8 cellular contexts compared by ENCODE assay signal in the genomic region with DNA sequence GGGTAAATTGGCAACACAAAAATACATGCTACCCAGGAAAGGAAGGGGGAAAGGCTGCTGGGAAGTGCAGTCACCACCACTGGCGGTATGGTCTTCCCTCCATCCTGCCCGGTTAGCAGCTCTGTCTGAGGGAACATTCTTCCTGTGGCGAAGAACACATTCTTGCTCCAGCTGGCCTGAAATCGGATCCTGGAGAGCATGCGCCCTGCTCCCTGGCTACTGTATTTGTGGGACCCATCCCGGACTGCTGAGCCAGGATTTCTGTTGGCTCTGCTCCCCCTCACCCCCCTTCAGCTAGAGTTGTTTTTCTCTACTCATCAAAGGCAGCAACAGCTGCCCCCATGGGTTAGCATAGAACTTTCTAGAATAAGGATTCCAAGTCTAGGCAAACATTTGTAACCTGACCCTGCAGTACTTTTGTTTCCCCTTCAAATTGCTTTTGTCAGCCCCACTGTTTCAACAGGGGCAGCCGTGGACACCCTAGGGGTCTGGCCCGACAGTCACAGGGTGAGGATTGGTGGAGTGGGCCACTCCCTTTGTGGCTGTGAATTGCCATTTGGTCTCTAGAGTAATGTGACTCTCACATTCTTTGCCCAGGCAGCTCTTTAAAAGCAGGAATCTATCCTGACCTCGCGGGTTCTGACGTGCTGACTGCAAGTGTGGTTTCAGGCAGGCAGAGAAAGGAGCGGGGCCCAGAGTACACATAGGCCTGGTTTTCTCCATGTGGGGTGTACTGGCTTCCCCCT.
DNase-seq lines count a peak whose midpoint lies in the region; ATAC-seq and TF ChIP-seq lines count a peak whose summit lies in the region.

No MANE protein-coding gene starts in this region.

- DNase-seq in CD1c-positive myeloid dendritic cell (ENCODE audit: extremely low spot score) (peak; percentile 35), H7 (peak; percentile 68), PC-9 (no peak), cerebellar cortex (ENCODE audit: low spot score) (peak; percentile 71)
- DNase-seq in stimulated activated naive B cell treated with anti-CD40 and anti-IgM and Interleukin-4, amounts not matched to agents 10 μg/mL and 1 μg/mL and 100 μg/mL, for 72 hours: no peak
- no peak for DNase-seq in stimulated activated CD4-positive, alpha-beta T cell treated with anti-CD3 and anti-CD28 coated beads, Interleukin-4, amount 100 ng/mL, for 1 hour

- H3F3A ChIP-seq in PC-9 (ENCODE audit: insufficient read depth, low read depth): peaks cover 28% of the 10 kb centered on the region

- H3K27ac ChIP-seq in PC-9 (peak overlapping the region; percentile 10), layer of hippocampus (ENCODE audit: low read depth, low read length) (peak overlapping the region; percentile 63)

- no peaks in the 10 kb centered on the region for H3K36me3 Mint-ChIP-seq in stimulated activated naive B cell treated with anti-CD40 and anti-IgM and Interleukin-4, amounts not matched to agents 10 μg/mL and 1 μg/mL and 100 μg/mL, for 72 hours

- peak overlapping the region in 1 of 2 donors; percentile 25 for H3K4me3 Mint-ChIP-seq in stimulated activated naive B cell treated with anti-CD40 and anti-IgM and Interleukin-4, amounts not matched to agents 10 μg/mL and 1 μg/mL and 100 μg/mL, for 72 hours

- H3K4me1 Mint-ChIP-seq in stimulated activated naive B cell treated with anti-CD40 and anti-IgM and Interleukin-4, amounts not matched to agents 10 μg/mL and 1 μg/mL and 100 μg/mL, for 72 hours: peaks cover 44 to 58% of the 10 kb centered on the region in 2 donors

- no peaks in the 10 kb centered on the region for H3K9me3 ChIP-seq in PC-9 (ENCODE audit: insufficient read depth, low read depth)

- intact Hi-C loops in PC-9 (cut with micrococcal nuclease; ENCODE audit: unreplicated experiment): no loop called here

- H2AFZ ChIP-seq in PC-9: no peak overlapping the region

- H3K4me3 ChIP-seq in H7 (ENCODE audit: insufficient read depth, low read depth, low read length) (no peak overlapping the region; the same call in 1 of the 2 replicates), PC-9 (no peak overlapping the region)

- POLR2A ChIA-PET in PC-9 (lab: Charles Lee; ENCODE audit: unreplicated experiment): interaction anchor here (0.5 to 0.6 kb wide), 3 partner anchors 191 to 932 kb away, joined by 3 to 30 read pairs (median 4); no protein-coding TSS in a partner anchor

- peaks cover 61% of the 10 kb centered on the region for H3K4me1 ChIP-seq in PC-9 (replicated peaks; ENCODE audit: insufficient read depth)

- no peaks in the 10 kb centered on the region for H3K9me3 Mint-ChIP-seq in stimulated activated naive B cell treated with anti-CD40 and anti-IgM and Interleukin-4, amounts not matched to agents 10 μg/mL and 1 μg/mL and 100 μg/mL, for 72 hours

- CTCF ChIA-PET in PC-9 (lab: Charles Lee): no interaction called here

- no peak for ATAC-seq in stimulated activated naive B cell treated with anti-CD40 and anti-IgM and Interleukin-4, amounts not matched to agents 10 μg/mL and 1 μg/mL and 100 μg/mL, for 72 hours (replicated peaks)
- ATAC-seq in GM18861 (IDR thresholded peaks at IDR 0.05; ENCODE audit: unreplicated experiment): no peak

- H3K36me3 ChIP-seq in H7 (replicated peaks; ENCODE audit: control insufficient read depth, insufficient read depth, low read length): no peaks in the 10 kb centered on the region
- no peaks in the 10 kb centered on the region for H3K36me3 ChIP-seq in PC-9 (ENCODE audit: low read depth)

- TF ChIP-seq CTCF in PC-9 (conservative IDR thresholded peaks at IDR 0.05): no peak

- H4K20me1 ChIP-seq in PC-9 (ENCODE audit: insufficient read depth): no peaks in the 10 kb centered on the region

- H3K27me3 Mint-ChIP-seq in stimulated activated naive B cell treated with anti-CD40 and anti-IgM and Interleukin-4, amounts not matched to agents 10 μg/mL and 1 μg/mL and 100 μg/mL, for 72 hours: no peaks in the 10 kb centered on the region

- peak overlapping the region; percentile 59 for H3K27ac Mint-ChIP-seq in stimulated activated naive B cell treated with anti-CD40 and anti-IgM and Interleukin-4, amounts not matched to agents 10 μg/mL and 1 μg/mL and 100 μg/mL, for 72 hours

- BruUV-seq in PC-9 (replicated peaks; lab: Mats Ljungman, UMichigan): no TSS peak

- no peaks in the 10 kb centered on the region for H3K9me2 ChIP-seq in PC-9 (ENCODE audit: insufficient read depth)

- H3K4me2 ChIP-seq in PC-9: no peak overlapping the region

- H3K79me2 ChIP-seq in PC-9 (ENCODE audit: low read depth): no peaks in the 10 kb centered on the region; the same call in 1 of the 2 replicates

- no peaks in the 10 kb centered on the region; the same call in 1 of the 2 replicates for H3K27me3 ChIP-seq in H7 (ENCODE audit: control insufficient read depth, insufficient read depth, low read length)
- no peaks in the 10 kb centered on the region for H3K27me3 ChIP-seq in PC-9 (ENCODE audit: insufficient read depth, low read depth)
- H3K27me3 ChIP-seq in layer of hippocampus (ENCODE audit: control insufficient read depth, insufficient read depth, low read length): no peaks in the 10 kb centered on the region

Comparison
In these comparisons a context has a peak if more than half of its experiments do, and no peak if none do; other contexts are left out.
1. DNase-seq: peak in CD1c-positive myeloid dendritic cell (single experiment), H7 (single experiment) and cerebellar cortex (single experiment); none in PC-9 (0 of 2), stimulated activated naive B cell treated with anti-CD40 and anti-IgM and Interleukin-4, amounts not matched to agents 10 μg/mL and 1 μg/mL and 100 μg/mL, for 72 hours (single experiment) and stimulated activated CD4-positive, alpha-beta T cell treated with anti-CD3 and anti-CD28 coated beads, Interleukin-4, amount 100 ng/mL, for 1 hour (single experiment).